ENCODE assay signal across 36 cellular contexts in the genomic region with DNA sequence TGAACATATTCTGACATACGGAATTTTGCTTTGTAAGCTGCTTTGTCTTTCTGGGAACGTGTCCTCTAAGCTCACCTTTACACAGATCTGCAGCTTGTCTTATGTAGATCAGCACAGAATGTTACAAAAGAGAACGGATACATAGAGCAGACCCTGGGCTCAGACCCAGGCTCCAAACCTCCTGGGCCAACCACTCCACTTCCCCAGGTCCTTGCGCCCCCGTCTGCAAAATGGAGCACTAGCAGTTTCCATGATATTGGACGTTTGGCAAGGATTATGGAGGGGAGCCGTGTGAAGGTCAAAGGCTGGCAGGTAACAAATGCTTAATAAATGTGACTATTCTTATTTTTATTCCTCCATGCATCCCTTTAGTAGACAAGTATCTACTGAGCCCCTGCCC.
"Had no signal": no experiment of that assay in that cellular context is flagged by ENCODE, and none has a peak within 500 bp of the region (broad histone marks: within the 10 kb centered on the region; RNA-seq: fewer than 3 reads in every experiment).

No MANE protein-coding gene starts in this region.

- H3K27me3 ChIP-seq: ascending aorta, cardiac muscle cell had no signal

- H3K27me3 Mint-ChIP-seq: activated CD4-positive, alpha-beta memory T cell treated with anti-CD3 and anti-CD28 coated beads, Interleukin-2, amount 10 ng/mL, durations not matched to agents 7 days and 5 days; activated CD4-positive, alpha-beta T cell treated with anti-CD3 and anti-CD28 coated beads, Interleukin-2, amount 10 ng/mL, durations not matched to agents 7 days and 5 days; activated naive CD8-positive, alpha-beta T cell treated with anti-CD3 and anti-CD28 coated beads, Interleukin-2, amount 10 ng/mL, durations not matched to agents 7 days and 5 days had no signal

- H3K36me3 Mint-ChIP-seq: activated CD8-positive, alpha-beta memory T cell treated with anti-CD3 and anti-CD28 coated beads, Interleukin-2, amount 10 ng/mL, durations not matched to agents 7 days and 5 days; activated naive CD4-positive, alpha-beta T cell treated with anti-CD3 and anti-CD28 coated beads, Interleukin-2, amount 10 ng/mL, durations not matched to agents 7 days and 5 days; activated naive CD4-positive, alpha-beta T cell treated with anti-CD3 and anti-CD28 coated beads, Interleukin-2, amount 50 U/mL, for 24 hours; activated naive CD8-positive, alpha-beta T cell treated with anti-CD3 and anti-CD28 coated beads, Interleukin-2, amount 10 ng/mL, durations not matched to agents 7 days and 5 days had no signal

- H3K9me3 Mint-ChIP-seq: central memory CD8-positive, alpha-beta T cell; T-helper 2 cell treated with Interferon-gamma antibody and Interleukin-4, amounts not matched to agents 5 μg/mL and 100 μg/mL, for 36 hours had no signal

- H3K4me1 Mint-ChIP-seq: activated B cell treated with CpG ODN at 0.5 μM for 24 hours; activated CD4-positive, alpha-beta memory T cell treated with anti-CD3 and anti-CD28 coated beads, Interleukin-2, amount 10 ng/mL, durations not matched to agents 7 days and 5 days; activated CD4-positive, alpha-beta T cell treated with anti-CD3 and anti-CD28 coated beads for 36 hours; activated CD4-positive, alpha-beta T cell treated with anti-CD3 and anti-CD28 coated beads, Interleukin-2, amount 10 ng/mL, durations not matched to agents 7 days and 5 days; activated CD8-positive, alpha-beta memory T cell treated with anti-CD3 and anti-CD28 coated beads, Interleukin-2, amount 10 ng/mL, durations not matched to agents 7 days and 5 days; activated naive CD4-positive, alpha-beta T cell treated with anti-CD3 and anti-CD28 coated beads, Interleukin-2, amount 10 ng/mL, durations not matched to agents 7 days and 5 days; activated naive CD4-positive, alpha-beta T cell treated with anti-CD3 and anti-CD28 coated beads, Interleukin-2, amount 50 U/mL, for 24 hours; activated naive CD8-positive, alpha-beta T cell treated with anti-CD3 and anti-CD28 coated beads, Interleukin-2, amount 10 ng/mL, durations not matched to agents 7 days and 5 days; activated naive CD8-positive, alpha-beta T cell treated with anti-CD3 and anti-CD28 coated beads, Interleukin-2, amount 50 U/mL, for 24 hours; central memory CD8-positive, alpha-beta T cell had no signal

- H3K4me1 ChIP-seq: ascending aorta had no signal

- H3K4me3 Mint-ChIP-seq: activated B cell treated with CpG ODN at 0.5 μM for 24 hours; activated CD4-positive, alpha-beta memory T cell treated with anti-CD3 and anti-CD28 coated beads, Interleukin-2, amount 10 ng/mL, durations not matched to agents 7 days and 5 days; activated CD4-positive, alpha-beta T cell treated with anti-CD3 and anti-CD28 coated beads for 36 hours; activated CD4-positive, alpha-beta T cell treated with anti-CD3 and anti-CD28 coated beads, Interleukin-2, amount 10 ng/mL, durations not matched to agents 7 days and 5 days; activated CD8-positive, alpha-beta memory T cell treated with anti-CD3 and anti-CD28 coated beads, Interleukin-2, amount 10 ng/mL, durations not matched to agents 7 days and 5 days; activated CD8-positive, alpha-beta T cell treated with anti-CD3 and anti-CD28 coated beads, Interleukin-2, amount 10 ng/mL, durations not matched to agents 7 days and 5 days; activated naive CD4-positive, alpha-beta T cell treated with anti-CD3 and anti-CD28 coated beads, Interleukin-2, amount 10 ng/mL, durations not matched to agents 7 days and 5 days; activated naive CD4-positive, alpha-beta T cell treated with anti-CD3 and anti-CD28 coated beads, Interleukin-2, amount 50 U/mL, for 24 hours; activated naive CD8-positive, alpha-beta T cell; activated naive CD8-positive, alpha-beta T cell treated with anti-CD3 and anti-CD28 coated beads, Interleukin-2, amount 10 ng/mL, durations not matched to agents 7 days and 5 days; activated naive CD8-positive, alpha-beta T cell treated with anti-CD3 and anti-CD28 coated beads, Interleukin-2, amount 50 U/mL, for 24 hours; activated T-cell treated with anti-CD3 and anti-CD28 coated beads, Interleukin-2, amount 50 U/mL, for 24 hours; brain; central memory CD8-positive, alpha-beta T cell; T-helper 1 cell treated with Interleukin-12 subunit alpha and Interleukin-12 subunit beta and Interleukin-4 antibody, amounts not matched to agents 30 μg/mL and 1 μg/mL, for 36 hours; T-helper 2 cell treated with Interferon-gamma antibody and Interleukin-4, amounts not matched to agents 5 μg/mL and 100 μg/mL, for 36 hours had no signal

- DNase-seq: activated B cell treated with CpG ODN at 0.5 μM for 24 hours; activated CD4-positive, alpha-beta memory T cell treated with anti-CD3 and anti-CD28 coated beads, Interleukin-2, amount 10 ng/mL, durations not matched to agents 7 days and 5 days; activated CD4-positive, alpha-beta T cell treated with anti-CD3 and anti-CD28 coated beads for 1 hour; activated CD4-positive, alpha-beta T cell treated with anti-CD3 and anti-CD28 coated beads for 36 hours; activated CD4-positive, alpha-beta T cell treated with anti-CD3 and anti-CD28 coated beads for 48 hours; activated CD4-positive, alpha-beta T cell treated with anti-CD3 and anti-CD28 coated beads, Interleukin-2, amount 10 ng/mL, durations not matched to agents 7 days and 5 days; activated CD4-positive, alpha-beta T cell treated with anti-CD3 and anti-CD28 coated beads, Interleukin-2, amount 50 U/mL, for 48 hours; activated CD8-positive, alpha-beta memory T cell treated with anti-CD3 and anti-CD28 coated beads for 24 hours; activated CD8-positive, alpha-beta memory T cell treated with anti-CD3 and anti-CD28 coated beads, Interleukin-2, amount 10 ng/mL, durations not matched to agents 7 days and 5 days; activated CD8-positive, alpha-beta memory T cell treated with anti-CD3 and anti-CD28 coated beads, Interleukin-2, amount 50 U/mL, for 48 hours; activated CD8-positive, alpha-beta T cell treated with anti-CD3 and anti-CD28 coated beads, Interleukin-2, amount 10 ng/mL, durations not matched to agents 7 days and 5 days; activated effector memory CD4-positive, alpha-beta T cell treated with Interleukin-2 at 50 U/mL for 16 hours; activated gamma-delta T cell; activated naive CD4-positive, alpha-beta T cell treated with anti-CD3 and anti-CD28 coated beads, Interleukin-2, amount 10 ng/mL, durations not matched to agents 7 days and 5 days; activated naive CD4-positive, alpha-beta T cell treated with Interleukin-2 at 50 U/mL for 16 hours; activated naive CD8-positive, alpha-beta T cell treated with anti-CD3 and anti-CD28 coated beads, Interleukin-2, amount 10 ng/mL, durations not matched to agents 7 days and 5 days; activated naive CD8-positive, alpha-beta T cell treated with anti-CD3 and anti-CD28 coated beads, Interleukin-2, amount 50 U/mL, for 24 hours; activated T-cell treated with anti-CD3 and anti-CD28 coated beads, Interleukin-2, amount 50 U/mL, for 24 hours; activated T-cell treated with anti-CD3 and anti-CD28 coated beads, Interleukin-2, amount 50 U/mL, for 48 hours; amygdala; anterior cingulate cortex; caudate nucleus; cerebellar nuclear complex; T-helper 1 cell; T-helper 2 cell; T-helper 9 cell had no signal

- H3K27ac ChIP-seq: ascending aorta, cardiac muscle cell had no signal

- H3K4me3 ChIP-seq: ascending aorta, cardiac muscle cell had no signal

- H3K27ac Mint-ChIP-seq: activated B cell treated with CpG ODN at 0.5 μM for 24 hours; activated CD4-positive, alpha-beta memory T cell treated with anti-CD3 and anti-CD28 coated beads, Interleukin-2, amount 10 ng/mL, durations not matched to agents 7 days and 5 days; activated CD4-positive, alpha-beta T cell treated with anti-CD3 and anti-CD28 coated beads for 36 hours; activated CD4-positive, alpha-beta T cell treated with anti-CD3 and anti-CD28 coated beads, Interleukin-2, amount 10 ng/mL, durations not matched to agents 7 days and 5 days; activated CD8-positive, alpha-beta memory T cell treated with anti-CD3 and anti-CD28 coated beads, Interleukin-2, amount 10 ng/mL, durations not matched to agents 7 days and 5 days; activated CD8-positive, alpha-beta T cell treated with anti-CD3 and anti-CD28 coated beads, Interleukin-2, amount 10 ng/mL, durations not matched to agents 7 days and 5 days; activated naive CD4-positive, alpha-beta T cell treated with anti-CD3 and anti-CD28 coated beads, Interleukin-2, amount 10 ng/mL, durations not matched to agents 7 days and 5 days; activated naive CD4-positive, alpha-beta T cell treated with anti-CD3 and anti-CD28 coated beads, Interleukin-2, amount 50 U/mL, for 24 hours; activated naive CD8-positive, alpha-beta T cell; activated naive CD8-positive, alpha-beta T cell treated with anti-CD3 and anti-CD28 coated beads, Interleukin-2, amount 10 ng/mL, durations not matched to agents 7 days and 5 days; activated naive CD8-positive, alpha-beta T cell treated with anti-CD3 and anti-CD28 coated beads, Interleukin-2, amount 50 U/mL, for 24 hours; activated T-cell treated with anti-CD3 and anti-CD28 coated beads, Interleukin-2, amount 50 U/mL, for 24 hours; activated T-helper 2 cell treated with anti-CD3 and anti-CD28 coated beads, Interferon-gamma antibody, Interleukin-2, Interleukin-4, amounts not matched to agents 10 μg/mL and 5 μg/mL and 100 μg/mL, durations not matched to agents 14 hours and 24 hours and 36 hours; T-helper 1 cell treated with Interleukin-12 subunit alpha and Interleukin-12 subunit beta and Interleukin-4 antibody, amounts not matched to agents 30 μg/mL and 1 μg/mL, for 36 hours; T-helper 2 cell treated with Interferon-gamma antibody and Interleukin-4, amounts not matched to agents 5 μg/mL and 100 μg/mL, for 36 hours had no signal

- H3K36me3 ChIP-seq: ascending aorta, cardiac muscle cell had no signal

- ATAC-seq: activated CD4-positive, alpha-beta T cell treated with anti-CD3 and anti-CD28 coated beads for 36 hours; activated CD4-positive, CD25-positive, alpha-beta regulatory T cell treated with anti-CD3 and anti-CD28 coated beads, Interleukin-2, amount 50 U/mL, for 24 hours; activated CD8-positive, alpha-beta memory T cell treated with anti-CD3 and anti-CD28 coated beads, Interleukin-2, amount 10 ng/mL, durations not matched to agents 7 days and 5 days; activated CD8-positive, alpha-beta T cell treated with anti-CD3 and anti-CD28 coated beads, Interleukin-2, amount 10 ng/mL, durations not matched to agents 7 days and 5 days; activated naive CD8-positive, alpha-beta T cell treated with anti-CD3 and anti-CD28 coated beads, Interleukin-2, amount 50 U/mL, for 24 hours had no signal
